Comparison of ENCODE assay signal across 23 cellular contexts in the genomic region with DNA sequence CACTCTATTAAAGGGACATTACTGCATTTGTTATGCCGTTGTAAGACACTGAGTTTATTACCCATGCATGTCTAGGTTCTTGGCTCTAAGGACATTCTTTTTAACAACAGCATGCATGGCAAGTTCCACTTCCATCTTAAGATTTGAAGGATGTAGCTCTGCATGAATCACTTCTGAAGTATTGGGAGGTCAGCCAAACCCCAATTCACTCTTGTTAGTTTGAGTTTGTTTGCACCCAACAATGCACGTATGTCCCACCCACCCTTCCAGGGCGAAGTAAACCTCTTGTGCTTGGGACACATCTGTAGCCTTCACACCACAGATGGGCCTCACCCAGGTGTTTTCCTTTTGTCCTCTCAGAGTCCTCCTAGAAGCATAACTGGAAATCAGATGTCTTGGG. TPM values are rescaled to one million over a fixed set of nuclear protein-coding genes. Genes with fewer than 3 reads are reported as not detected.
A peak's percentile ranks its signal among the peaks of the same experiment; 100 is the strongest.
DNase-seq lines count a peak whose midpoint lies in the region; ATAC-seq and TF ChIP-seq lines count a peak whose summit lies in the region.
"Had no signal": no experiment of that assay in that cellular context is flagged by ENCODE, and none has a peak within 500 bp of the region (broad histone marks: within the 10 kb centered on the region; RNA-seq: fewer than 3 reads in every experiment).

No MANE protein-coding gene starts in this region.

- WGBS in aorta, 2 donors = 53 to 56% methylated on average over 3 of the region's 3 CpGs

- no peak for ATAC-seq in aorta (ENCODE audit: low FRiP score)
- ATAC-seq: activated CD8-positive, alpha-beta memory T cell treated with anti-CD3 and anti-CD28 coated beads, Interleukin-2, amount 10 ng/mL, durations not matched to agents 7 days and 5 days; gastroesophageal sphincter; K562; stimulated activated naive CD8-positive, alpha-beta T cell treated with anti-CD3 and anti-CD28 coated beads, Interleukin-15, Interleukin-2, amounts not matched to agents 100 U/mL and 50 U/mL, for 24 hours had no signal

- no peak for TF ChIP-seq CTCF in VCaP (conservative IDR thresholded peaks at IDR 0.05)

- H3K27me3 ChIP-seq in aorta (ENCODE audit: control insufficient read depth in 1 of 2, insufficient read depth in 2 of 2, low read length in 1 of 2) = no peaks in the 10 kb centered on the region

- H3K4me1 ChIP-seq in aorta (ENCODE audit: control insufficient read depth in 1 of 2, insufficient read depth in 2 of 2, low read length in 2 of 2) = no peaks in the 10 kb centered on the region

- H3K27ac ChIP-seq in VCaP (peak overlapping the region; percentile 65), aorta (ENCODE audit: low read depth in 1 of 2, low read length in 2 of 2) (no peak overlapping the region)
- H3K27ac ChIP-seq: gastroesophageal sphincter had no signal

- H3K36me3 ChIP-seq in aorta (ENCODE audit: control insufficient read depth in 1 of 2, insufficient read depth in 2 of 2, low read length in 1 of 2) = no peaks in the 10 kb centered on the region
- H3K36me3 ChIP-seq: gastroesophageal sphincter had no signal

- intact Hi-C loops in aorta (cut with DNase I) = no loop called here

- peaks cover 1% of the 10 kb centered on the region for H3K9me3 ChIP-seq in aorta (ENCODE audit: control insufficient read depth, low read length)
- H3K9me3 ChIP-seq: Caco-2, gastroesophageal sphincter had no signal

- POLR2A ChIA-PET in HEK293T (lab: Yijun Ruan, JAX) = no interaction called here

- no peak overlapping the region for H3K4me3 ChIP-seq in aorta (ENCODE audit: low read length in 2 of 2)
- H3K4me3 ChIP-seq: gastroesophageal sphincter, K562 had no signal

- DNase-seq in A172 (ENCODE audit: low spot score) = peak; percentile 29
- DNase-seq in HEK293T (ENCODE audit: extremely low spot score) = no peak
- peak; percentile 66 for DNase-seq in kidney tubule cell (ENCODE audit: low spot score)
- no peak for DNase-seq in stimulated activated CD4-positive, alpha-beta T cell treated with anti-CD3 and anti-CD28 coated beads, Interleukin-15, amount 100 ng/mL, for 24 hours
- DNase-seq in ureter (ENCODE audit: low spot score) = no peak
- no peak for DNase-seq in stimulated activated CD8-positive, alpha-beta memory T cell treated with anti-CD3 and anti-CD28 coated beads, Interleukin-4, amount 100 ng/mL, for 48 hours
- no peak for DNase-seq in aorta
- DNase-seq: activated CD4-positive, alpha-beta T cell treated with anti-CD3 and anti-CD28 coated beads, Interleukin-2, amount 10 ng/mL, durations not matched to agents 7 days and 5 days; activated CD8-positive, alpha-beta memory T cell treated with anti-CD3 and anti-CD28 coated beads, Interleukin-2, amount 10 ng/mL, durations not matched to agents 7 days and 5 days; effector CD8-positive, alpha-beta T cell; erythroblast; NCI-H2171 treated with DMSO at 0.1 percent for 48 hours; NCI-H526 treated with DMSO at 0.1 percent for 48 hours; nucleus accumbens; retina; SIG-M5; stimulated activated CD4-positive, alpha-beta T cell treated with anti-CD3 and anti-CD28 coated beads, Interleukin-4, amount 100 ng/mL, for 1 hour; stimulated activated naive CD8-positive, alpha-beta T cell treated with anti-CD3 and anti-CD28 coated beads, Interleukin-15, Interleukin-2, amounts not matched to agents 100 U/mL and 50 U/mL, for 24 hours had no signal

- CTCF ChIA-PET in HEK293T (lab: Yijun Ruan, JAX) = interaction anchor here (0.8 to 1.6 kb wide), 2 partner anchors 11 to 19 kb away, joined by 3 to 6 read pairs; no protein-coding TSS in a partner anchor

TF ChIP-seq in HEK293T, 16 proteins besides CTCF, POLR2A, EP300 and RAD21:
- TF ChIP-seq L3MBTL2 (conservative IDR thresholded peaks at IDR 0.05) = peak; percentile 27
- no peak for TF ChIP-seq CTBP1 (IDR thresholded peaks at IDR 0.05; ENCODE audit: borderline replicate concordance)

RNA-seq across cellular contexts. Expression of a gene that starts 5.6 kb away (rescaled TPM):
- total RNA-seq in A172 (2014; rRNA removed; shearing (Covaris generic)) = 1.5 and 2.7 TPM in 2 replicates
- total RNA-seq in ureter (28.7 TPM), aorta (10 to 100 TPM; 14.2 to 29.0 TPM)
- polyA plus RNA-seq in aorta = 10 to 100 TPM in 1 of 2 donors, 1 to 10 TPM in 1; 3.4 to 21.0 TPM
- total RNA-seq: activated T-helper 1 cell treated with anti-CD3 and anti-CD28 coated beads, Interleukin-12 subunit alpha, Interleukin-12 subunit beta, Interleukin-2, Interleukin-4 antibody, amounts not matched to agents 30 ng/mL and 10 ng/mL and 1 ng/mL, durations not matched to agents 14 hours and 24 hours and 36 hours had no signal
- polyA plus RNA-seq: K562 had no signal

RNA-seq across cellular contexts. Expression of a gene that starts 21.0 kb away (rescaled TPM):
- total RNA-seq in A172 (2014; rRNA removed; shearing (Covaris generic)) = 3.8 and 4.0 TPM in 2 replicates
- total RNA-seq in ureter = 8.0 TPM
- total RNA-seq in aorta = 10 to 100 TPM; 10.2 to 28.6 TPM
- 10 to 100 TPM in 1 of 2 donors, 1 to 10 TPM in 1; 5.5 to 11.6 TPM for polyA plus RNA-seq in aorta
- total RNA-seq: activated CD8-positive, alpha-beta memory T cell treated with anti-CD3 and anti-CD28 coated beads, Interleukin-2, amount 10 ng/mL, durations not matched to agents 7 days and 5 days; activated T-helper 1 cell treated with anti-CD3 and anti-CD28 coated beads, Interleukin-12 subunit alpha, Interleukin-12 subunit beta, Interleukin-2, Interleukin-4 antibody, amounts not matched to agents 30 ng/mL and 10 ng/mL and 1 ng/mL, durations not matched to agents 14 hours and 24 hours and 36 hours had no signal
- polyA plus RNA-seq: K562 had no signal

Comparison
In these comparisons a context has a peak if more than half of its experiments do, and no peak if none do; other contexts are left out.
1. DNase-seq: peak in A172 (single experiment) and kidney tubule cell (single experiment); none in HEK293T (single experiment), stimulated activated CD4-positive, alpha-beta T cell treated with anti-CD3 and anti-CD28 coated beads, Interleukin-15, amount 100 ng/mL, for 24 hours (single experiment), ureter (single experiment), stimulated activated CD8-positive, alpha-beta memory T cell treated with anti-CD3 and anti-CD28 coated beads, Interleukin-4, amount 100 ng/mL, for 48 hours (single experiment) and aorta (0 of 2).